31 cellular contexts compared by ENCODE assay signal in the genomic region with DNA sequence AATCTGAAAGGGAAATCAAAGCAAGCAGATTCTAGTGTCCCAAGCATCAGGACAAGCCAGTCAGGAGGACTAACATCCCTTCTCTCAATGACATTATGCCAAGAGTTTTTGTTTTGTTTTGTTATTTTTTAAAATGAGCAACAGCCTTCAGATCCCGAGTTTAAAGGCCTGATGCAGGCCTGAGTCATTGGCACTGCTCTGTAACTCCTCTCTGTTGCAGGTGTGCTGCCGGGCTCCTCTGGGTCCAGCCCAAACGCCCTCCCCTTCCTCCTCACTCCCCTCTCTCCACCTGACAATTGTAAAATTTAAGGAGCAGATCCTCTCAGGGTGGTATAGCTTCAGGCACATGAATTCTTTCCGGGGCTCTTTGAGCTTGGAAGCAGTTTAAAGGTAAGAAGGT.
"Had no signal": no experiment of that assay in that cellular context is flagged by ENCODE, and none has a peak within 500 bp of the region (broad histone marks: within the 10 kb centered on the region; RNA-seq: fewer than 3 reads in every experiment).

No MANE protein-coding gene starts in this region.

- H3K27ac Mint-ChIP-seq: activated CD4-positive, alpha-beta T cell treated with anti-CD3 and anti-CD28 coated beads, Interleukin-2, amount 10 ng/mL, durations not matched to agents 24 days and 14 days; activated CD8-positive, alpha-beta T cell treated with anti-CD3 and anti-CD28 coated beads for 36 hours; activated naive CD4-positive, alpha-beta T cell treated with anti-CD3 and anti-CD28 coated beads, Interleukin-2, amount 50 U/mL, for 24 hours; activated naive CD8-positive, alpha-beta T cell treated with anti-CD3 and anti-CD28 coated beads, Interleukin-2, amount 10 ng/mL, durations not matched to agents 7 days and 5 days; activated T-cell treated with anti-CD3 and anti-CD28 coated beads, Interleukin-2, amount 50 U/mL, for 72 hours; activated T-helper 17 cell treated with anti-CD3 and anti-CD28 coated beads, Interleukin-2, amount 50 U/mL, for 72 hours had no signal

- H3K27me3 Mint-ChIP-seq: activated CD4-positive, alpha-beta T cell treated with anti-CD3 and anti-CD28 coated beads, Interleukin-2, amount 10 ng/mL, durations not matched to agents 24 days and 14 days; activated CD8-positive, alpha-beta T cell treated with anti-CD3 and anti-CD28 coated beads for 36 hours; activated naive CD4-positive, alpha-beta T cell treated with anti-CD3 and anti-CD28 coated beads, Interleukin-2, amount 50 U/mL, for 24 hours; activated naive CD8-positive, alpha-beta T cell treated with anti-CD3 and anti-CD28 coated beads, Interleukin-2, amount 10 ng/mL, durations not matched to agents 7 days and 5 days; activated T-helper 17 cell treated with anti-CD3 and anti-CD28 coated beads, Interleukin-2, amount 50 U/mL, for 72 hours had no signal

- H3K4me1 Mint-ChIP-seq: activated CD4-positive, alpha-beta T cell treated with anti-CD3 and anti-CD28 coated beads, Interleukin-2, amount 10 ng/mL, durations not matched to agents 24 days and 14 days; activated naive CD4-positive, alpha-beta T cell treated with anti-CD3 and anti-CD28 coated beads, Interleukin-2, amount 50 U/mL, for 24 hours; activated naive CD8-positive, alpha-beta T cell treated with anti-CD3 and anti-CD28 coated beads, Interleukin-2, amount 10 ng/mL, durations not matched to agents 7 days and 5 days; activated T-helper 17 cell treated with anti-CD3 and anti-CD28 coated beads, Interleukin-2, amount 50 U/mL, for 72 hours had no signal

- H3K36me3 ChIP-seq: ascending aorta, MG63, SJCRH30, WERI-Rb-1 had no signal

- H3K9me3 ChIP-seq: ascending aorta, MG63, SJCRH30 had no signal

- H3K4me1 ChIP-seq: ascending aorta, SJCRH30 had no signal

- DNase-seq: activated CD4-positive, alpha-beta T cell treated with anti-CD3 and anti-CD28 coated beads, Interleukin-2, amount 10 ng/mL, durations not matched to agents 24 days and 14 days; activated CD4-positive, alpha-beta T cell treated with anti-CD3 and anti-CD28 coated beads, Interleukin-2, amount 50 U/mL, for 4 hours; activated CD8-positive, alpha-beta T cell treated with anti-CD3 and anti-CD28 coated beads for 36 hours; activated gamma-delta T cell; activated naive CD4-positive, alpha-beta T cell treated with Interleukin-2 at 50 U/mL for 16 hours; activated naive CD8-positive, alpha-beta T cell treated with anti-CD3 and anti-CD28 coated beads, Interleukin-2, amount 10 ng/mL, durations not matched to agents 7 days and 5 days; activated T-cell treated with anti-CD3 and anti-CD28 coated beads, Interleukin-2, amount 50 U/mL, for 1 hour; activated T-cell treated with anti-CD3 and anti-CD28 coated beads, Interleukin-2, amount 50 U/mL, for 72 hours; amygdala; caudate nucleus; cerebellar nuclear complex; Karpas-422; KBM-7; MG63; NCI-H1048; NCI-H1105 treated with DMSO at 0.1 percent for 48 hours; NCI-H1436; NCI-H1694; NCI-H2029; NCI-H2107; NCI-H226; NCI-H446 treated with DMSO at 0.1 percent for 48 hours; NCI-H524; SHP77; SJCRH30; T1000; WERI-Rb-1 had no signal

- H3K27ac ChIP-seq: ascending aorta, SJCRH30, SK-N-MC, WERI-Rb-1 had no signal

- H3K4me3 ChIP-seq: ascending aorta, MG63, SJCRH30, SK-N-MC had no signal

- H3K27me3 ChIP-seq: ascending aorta, MG63, SJCRH30 had no signal

- ATAC-seq: activated CD8-positive, alpha-beta T cell treated with anti-CD3 and anti-CD28 coated beads for 36 hours; activated T-cell treated with anti-CD3 and anti-CD28 coated beads, Interleukin-2, amount 50 U/mL, for 72 hours; activated T-helper 17 cell treated with anti-CD3 and anti-CD28 coated beads, Interleukin-2, amount 50 U/mL, for 72 hours had no signal

- H3K36me3 Mint-ChIP-seq: activated naive CD8-positive, alpha-beta T cell treated with anti-CD3 and anti-CD28 coated beads, Interleukin-2, amount 10 ng/mL, durations not matched to agents 7 days and 5 days had no signal

- H3K4me3 Mint-ChIP-seq: activated CD4-positive, alpha-beta T cell treated with anti-CD3 and anti-CD28 coated beads, Interleukin-2, amount 10 ng/mL, durations not matched to agents 24 days and 14 days; activated CD8-positive, alpha-beta T cell treated with anti-CD3 and anti-CD28 coated beads for 36 hours; activated naive CD4-positive, alpha-beta T cell treated with anti-CD3 and anti-CD28 coated beads, Interleukin-2, amount 50 U/mL, for 24 hours; activated naive CD8-positive, alpha-beta T cell treated with anti-CD3 and anti-CD28 coated beads, Interleukin-2, amount 10 ng/mL, durations not matched to agents 7 days and 5 days; activated T-cell treated with anti-CD3 and anti-CD28 coated beads, Interleukin-2, amount 50 U/mL, for 72 hours; activated T-helper 17 cell treated with anti-CD3 and anti-CD28 coated beads, Interleukin-2, amount 50 U/mL, for 72 hours had no signal
